In the genomic region with DNA sequence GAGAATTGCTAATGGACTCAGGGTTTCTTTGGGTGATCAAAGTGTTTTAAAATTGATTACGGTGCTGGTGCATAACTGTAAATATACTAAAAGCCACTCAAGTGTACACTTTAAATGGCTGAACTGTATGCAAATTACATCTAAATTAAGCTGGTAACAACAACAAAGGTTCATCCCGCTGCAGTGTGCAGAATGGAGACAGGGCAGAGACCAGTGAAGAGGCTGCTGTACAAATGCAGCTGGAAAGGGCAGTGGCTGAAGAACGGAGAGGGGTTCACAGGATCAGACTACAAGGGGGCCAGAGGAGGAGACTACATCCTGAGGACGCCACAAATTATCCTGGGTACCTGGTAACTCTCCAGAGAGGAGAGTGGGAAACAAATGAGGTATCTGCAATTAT, we compare ENCODE assay signal across 18 cellular contexts. TPM values are rescaled to one million over a fixed set of nuclear protein-coding genes. Genes with fewer than 3 reads are reported as not detected.
DNase-seq lines count a peak whose midpoint lies in the region; ATAC-seq, FAIRE-seq and TF ChIP-seq lines count a peak whose summit lies in the region.
"Had no signal": no experiment of that assay in that cellular context is flagged by ENCODE, and none has a peak within 500 bp of the region (broad histone marks: within the 10 kb centered on the region; RNA-seq: fewer than 3 reads in every experiment).

No MANE protein-coding gene starts in this region.

- no peaks in the 10 kb centered on the region for H3K79me2 ChIP-seq in OCI-LY7 (ENCODE audit: insufficient read depth, low read depth, low read length)
- H3K79me2 ChIP-seq in keratinocyte (ENCODE audit: control insufficient read depth, insufficient read depth, low read length): no peaks in the 10 kb centered on the region

- no peak overlapping the region for H3K4me3 Mint-ChIP-seq in activated naive CD4-positive, alpha-beta T cell treated with anti-CD3 and anti-CD28 coated beads, Interleukin-2, amount 10 ng/mL, durations not matched to agents 7 days and 5 days
- H3K4me3 Mint-ChIP-seq in activated CD4-positive, alpha-beta T cell treated with anti-CD3 and anti-CD28 coated beads, Interleukin-2, amount 10 ng/mL, durations not matched to agents 24 days and 14 days: no peak overlapping the region
- H3K4me3 Mint-ChIP-seq: CD8-positive, alpha-beta memory T cell had no signal

- H3K9ac ChIP-seq in keratinocyte (ENCODE audit: control insufficient read depth, extremely low read depth, insufficient read depth, low read length): no peak overlapping the region

- H3K27me3 Mint-ChIP-seq in activated naive CD4-positive, alpha-beta T cell treated with anti-CD3 and anti-CD28 coated beads, Interleukin-2, amount 10 ng/mL, durations not matched to agents 7 days and 5 days: no peaks in the 10 kb centered on the region
- no peaks in the 10 kb centered on the region for H3K27me3 Mint-ChIP-seq in activated CD4-positive, alpha-beta T cell treated with anti-CD3 and anti-CD28 coated beads, Interleukin-2, amount 10 ng/mL, durations not matched to agents 24 days and 14 days
- H3K27me3 Mint-ChIP-seq: CD8-positive, alpha-beta memory T cell had no signal

- H2AFZ ChIP-seq in OCI-LY7 (ENCODE audit: low read length) (no peak overlapping the region), keratinocyte (ENCODE audit: control insufficient read depth, low read length) (no peak overlapping the region)

- no TSS peak for BruUV-seq in OCI-LY7 (replicated peaks; lab: Mats Ljungman, UMichigan)

- H4K20me1 ChIP-seq in OCI-LY7 (ENCODE audit: insufficient read depth, low read length) (no peaks in the 10 kb centered on the region), keratinocyte (ENCODE audit: control insufficient read depth, extremely low read depth, insufficient read depth, low read length) (no peaks in the 10 kb centered on the region)

- H3K36me3 ChIP-seq in OCI-LY7 (ENCODE audit: insufficient read depth, low read length): peaks cover 80% of the 10 kb centered on the region
- peaks cover 3 to 28% of the 10 kb centered on the region in 2 experiments for H3K36me3 ChIP-seq in keratinocyte (ENCODE audit: control insufficient read depth in 2 of 2, extremely low read depth in 1 of 2, insufficient read depth in 2 of 2, low read length in 2 of 2)
- peaks cover 58 to 86% (median 81%) of the 10 kb centered on the region in 3 donors for H3K36me3 ChIP-seq in tibial artery
- H3K36me3 ChIP-seq: BE2C had no signal

- no peaks in the 10 kb centered on the region for H3K9me2 ChIP-seq in OCI-LY7 (ENCODE audit: insufficient read depth, low read length)

- peak overlapping the region; percentile 58 for H3K4me2 ChIP-seq in OCI-LY7 (ENCODE audit: low read length)
- no peak overlapping the region for H3K4me2 ChIP-seq in keratinocyte (ENCODE audit: control insufficient read depth, extremely low read depth, insufficient read depth, low read depth, low read length)

- dilution Hi-C loops in keratinocyte (cut with MboI; ENCODE audit: extremely low pct_ligation_motif_present, low sequenced_read_pairs): no loop called here

- H3K4me1 ChIP-seq in OCI-LY7 (ENCODE audit: insufficient read depth, low read length, poor library complexity, severe bottlenecking) (peaks cover 17% of the 10 kb centered on the region), keratinocyte (ENCODE audit: control insufficient read depth, extremely low read depth, insufficient read depth, low read length) (peaks cover 40% of the 10 kb centered on the region), tibial artery (no peaks in the 10 kb centered on the region)
- H3K4me1 ChIP-seq: BE2C had no signal

- no peak for TF ChIP-seq CTCF in OCI-LY7 (conservative IDR thresholded peaks at IDR 0.05; ENCODE audit: low read length)
- TF ChIP-seq CTCF in keratinocyte (optimal IDR thresholded peaks at IDR 0.05 in 1 of 3, IDR thresholded peaks at IDR 0.05 in 1 of 3, conservative IDR thresholded peaks at IDR 0.05 in 1 of 3; ENCODE audit: extremely low read depth in 1 of 3, insufficient read depth in 2 of 3, low read length in 3 of 3): no peak
- no peak for TF ChIP-seq CTCF in tibial artery (IDR thresholded peaks at IDR 0.05)

- H3K27ac ChIP-seq in OCI-LY7 (ENCODE audit: low read depth, low read length, poor library complexity, severe bottlenecking) (peak overlapping the region; percentile 34), keratinocyte (ENCODE audit: control insufficient read depth, insufficient read depth, low read length) (no peak overlapping the region), tibial artery (no peak overlapping the region)
- H3K27ac ChIP-seq: SK-N-MC had no signal

- H3K4me1 Mint-ChIP-seq in activated naive CD4-positive, alpha-beta T cell treated with anti-CD3 and anti-CD28 coated beads, Interleukin-2, amount 10 ng/mL, durations not matched to agents 7 days and 5 days: no peaks in the 10 kb centered on the region
- peaks cover 14% of the 10 kb centered on the region for H3K4me1 Mint-ChIP-seq in activated CD4-positive, alpha-beta T cell treated with anti-CD3 and anti-CD28 coated beads, Interleukin-2, amount 10 ng/mL, durations not matched to agents 24 days and 14 days

- no peaks in the 10 kb centered on the region for H3K9me3 Mint-ChIP-seq in activated naive CD4-positive, alpha-beta T cell treated with anti-CD3 and anti-CD28 coated beads, Interleukin-2, amount 10 ng/mL, durations not matched to agents 7 days and 5 days
- no peaks in the 10 kb centered on the region for H3K9me3 Mint-ChIP-seq in activated CD4-positive, alpha-beta T cell treated with anti-CD3 and anti-CD28 coated beads, Interleukin-2, amount 10 ng/mL, durations not matched to agents 24 days and 14 days
- H3K9me3 Mint-ChIP-seq: CD8-positive, alpha-beta memory T cell had no signal

- H3K9me3 ChIP-seq in OCI-LY7 (ENCODE audit: low read length) (no peaks in the 10 kb centered on the region), keratinocyte (ENCODE audit: control insufficient read depth, low read depth, low read length) (no peaks in the 10 kb centered on the region), tibial artery (no peaks in the 10 kb centered on the region)
- H3K9me3 ChIP-seq: BE2C had no signal

- no peak for ATAC-seq in GM18511 (IDR thresholded peaks at IDR 0.05; ENCODE audit: unreplicated experiment)

- POLR2A ChIA-PET in OCI-LY7 (lab: Charles Lee): no interaction called here

- DNase-seq in activated naive CD4-positive, alpha-beta T cell treated with anti-CD3 and anti-CD28 coated beads, Interleukin-2, amount 10 ng/mL, durations not matched to agents 7 days and 5 days: peak; percentile 7
- no peak for DNase-seq in activated naive CD4-positive, alpha-beta T cell treated with Interleukin-2 at 50 U/mL for 16 hours
- DNase-seq in OCI-LY7 (ENCODE audit: low spot score) (no peak), keratinocyte (ENCODE audit: low read depth, low spot score) (no peak), tibial artery (no peak), DMS114 treated with DMSO at 0.1 percent for 48 hours (lab: John Stamatoyannopoulos, UW; ENCODE audit: unreplicated experiment) (no peak)
- no peak for DNase-seq in activated CD4-positive, alpha-beta T cell treated with anti-CD3 and anti-CD28 coated beads, Interleukin-2, amount 10 ng/mL, durations not matched to agents 24 days and 14 days
- DNase-seq: 8988T; BE2C; CD8-positive, alpha-beta memory T cell; DMS79 treated with DMSO at 0.1 percent for 48 hours; KBM-7; NCI-H1105 treated with DMSO at 0.1 percent for 48 hours; NCI-H1694; SHP77 had no signal

- CTCF ChIA-PET in activated naive CD4-positive, alpha-beta T cell treated with anti-CD3 and anti-CD28 coated beads, Interleukin-2, amount 10 ng/mL, durations not matched to agents 7 days and 5 days (lab: Charles Lee): interaction anchor here (6.3 kb wide), 1 partner anchor 73 kb away, joined by 46 read pairs; no protein-coding TSS in a partner anchor
- CTCF ChIA-PET in OCI-LY7 (lab: Charles Lee; ENCODE audit: unreplicated experiment): no interaction called here

- H3K27ac Mint-ChIP-seq in activated naive CD4-positive, alpha-beta T cell treated with anti-CD3 and anti-CD28 coated beads, Interleukin-2, amount 10 ng/mL, durations not matched to agents 7 days and 5 days: no peak overlapping the region
- no peak overlapping the region for H3K27ac Mint-ChIP-seq in activated CD4-positive, alpha-beta T cell treated with anti-CD3 and anti-CD28 coated beads, Interleukin-2, amount 10 ng/mL, durations not matched to agents 24 days and 14 days

- H3K36me3 Mint-ChIP-seq in activated naive CD4-positive, alpha-beta T cell treated with anti-CD3 and anti-CD28 coated beads, Interleukin-2, amount 10 ng/mL, durations not matched to agents 7 days and 5 days: peaks cover 44% of the 10 kb centered on the region
- H3K36me3 Mint-ChIP-seq in activated CD4-positive, alpha-beta T cell treated with anti-CD3 and anti-CD28 coated beads, Interleukin-2, amount 10 ng/mL, durations not matched to agents 24 days and 14 days (ENCODE audit: low read depth): peaks cover 51% of the 10 kb centered on the region

- no peak overlapping the region for H3K4me3 ChIP-seq in OCI-LY7 (ENCODE audit: low read depth, low read length, poor library complexity, severe bottlenecking)
- no peak overlapping the region for H3K4me3 ChIP-seq in keratinocyte (ENCODE audit: control insufficient read depth in 2 of 3, extremely low read depth in 1 of 3, insufficient read depth in 2 of 3, low read depth in 1 of 3, low read length in 3 of 3)
- no peak overlapping the region for H3K4me3 ChIP-seq in tibial artery
- H3K4me3 ChIP-seq: SK-N-MC had no signal

- H3K27me3 ChIP-seq in keratinocyte (ENCODE audit: control insufficient read depth, extremely low read depth, insufficient read depth, low read length) (no peaks in the 10 kb centered on the region), tibial artery (no peaks in the 10 kb centered on the region)
- H3K27me3 ChIP-seq: BE2C had no signal

- no peaks in the 10 kb centered on the region for H3K9me1 ChIP-seq in keratinocyte (ENCODE audit: control insufficient read depth, extremely low read depth, insufficient read depth, low read length)

- intact Hi-C loops in OCI-LY7 (cut with micrococcal nuclease; ENCODE audit: unreplicated experiment) (no loop called here), tibial artery (cut with DNase I; ENCODE audit: low total_unique reads) (no loop called here)
- intact Hi-C loops in activated CD4-positive, alpha-beta T cell treated with anti-CD3 and anti-CD28 coated beads, Interleukin-2, amount 10 ng/mL, durations not matched to agents 24 days and 14 days (cut with micrococcal nuclease): no loop called here

- peak; percentile 13 for FAIRE-seq in keratinocyte (lab: Jason Lieb, UNC)
- FAIRE-seq: G401.6 had no signal

RNA-seq across cellular contexts. Expression of gene ITGAE, which starts 9.0 kb away (rescaled TPM):
- total RNA-seq in OCI-LY7 (2014; rRNA removed; shearing (Covaris generic)): 57.3 and 61.2 TPM in 2 replicates
- 51.2 and 52.2 TPM in 2 replicates for total RNA-seq in OCI-LY7 (2022)
- 45.7 to 66.6 TPM (median 50.8 TPM) in 3 replicates for polyA plus RNA-seq in keratinocyte
- 7.7 TPM for polyA plus RNA-seq in keratinocyte (2011; ENCODE audit: low read depth)
- polyA plus RNA-seq in keratinocyte (2011; cell fraction: cytosol; rRNA removed): 32.5 and 49.0 TPM in 2 replicates
- polyA plus RNA-seq in keratinocyte (2011; cell fraction: nucleus; rRNA removed): 16.4 and 23.9 TPM in 2 replicates
- 21.0 and 53.0 TPM in 2 replicates for polyA plus RNA-seq in keratinocyte (2012; ENCODE audit: low replicate concordance)
- polyA minus RNA-seq in keratinocyte: 1.4 to 11.1 TPM (median 4.8 TPM) in 3 replicates
- polyA minus RNA-seq in keratinocyte (2011; cell fraction: cytosol; rRNA and poly(A)+ RNA removed): 9.8 TPM
- polyA minus RNA-seq in keratinocyte (2011; cell fraction: nucleus; rRNA and poly(A)+ RNA removed): 2.6 TPM in 2 replicates
- total RNA-seq in activated CD4-positive, alpha-beta T cell treated with anti-CD3 and anti-CD28 coated beads, Interleukin-2, amount 10 ng/mL, durations not matched to agents 24 days and 14 days: 31.1 and 33.9 TPM in 2 replicates

RNA-seq across cellular contexts. Expression of gene NCBP3, which starts 36.0 kb away (rescaled TPM):
- total RNA-seq in OCI-LY7 (2014; rRNA removed; shearing (Covaris generic)): 24.5 and 56.5 TPM in 2 replicates
- total RNA-seq in OCI-LY7 (2022): 45.7 and 47.8 TPM in 2 replicates
- polyA plus RNA-seq in keratinocyte: 13.9 to 22.1 TPM (median 16.8 TPM) in 3 replicates
- polyA plus RNA-seq in keratinocyte (2011; ENCODE audit: low read depth): 35.7 TPM
- polyA plus RNA-seq in keratinocyte (2011; cell fraction: cytosol; rRNA removed): 7.0 and 8.2 TPM in 2 replicates
- 31.3 and 39.0 TPM in 2 replicates for polyA plus RNA-seq in keratinocyte (2011; cell fraction: nucleus; rRNA removed)
- 18.0 and 25.3 TPM in 2 replicates for polyA plus RNA-seq in keratinocyte (2012; ENCODE audit: low replicate concordance)
- polyA minus RNA-seq in keratinocyte: 4.7 to 21.6 TPM (median 6.7 TPM) in 3 replicates
- 3.6 TPM for polyA minus RNA-seq in keratinocyte (2011; cell fraction: cytosol; rRNA and poly(A)+ RNA removed)
- polyA minus RNA-seq in keratinocyte (2011; cell fraction: nucleus; rRNA and poly(A)+ RNA removed): 10.8 and 16.8 TPM in 2 replicates
- total RNA-seq in activated CD4-positive, alpha-beta T cell treated with anti-CD3 and anti-CD28 coated beads, Interleukin-2, amount 10 ng/mL, durations not matched to agents 24 days and 14 days: 45.9 and 52.1 TPM in 2 replicates
